ENCODE assay signal across 7 cellular contexts in genomic region chr20:48223715-48224114, GRCh38.
"Had no signal": no experiment of that assay in that cellular context is flagged by ENCODE, and none has a peak within 500 bp of the region (broad histone marks: within the 10 kb centered on the region; RNA-seq: fewer than 3 reads in every experiment).

No MANE protein-coding gene starts in this region.

- ATAC-seq: HCT116, HepG2 had no signal

- H3K9me3 ChIP-seq: HAP-1 had no signal

- H3K36me3 ChIP-seq: HAP-1 had no signal

- H3K4me3 ChIP-seq: GM23248, HAP-1 had no signal

- FAIRE-seq: HepG2 had no signal

- H3K27ac ChIP-seq: GM23248, HL-60 had no signal

- H3K4me1 ChIP-seq: HAP-1 had no signal

- H2AFZ ChIP-seq: GM23248 had no signal

- DNase-seq: GM23248, GOT3, HFFc6 had no signal

- H3K9ac ChIP-seq: GM23248 had no signal
